14 cellular contexts compared by ENCODE assay signal in genomic region chr10:117534321-117535044, GRCh38. TPM values are rescaled to one million over a fixed set of nuclear protein-coding genes. Genes with fewer than 3 reads are reported as not detected.
DNase-seq lines count a peak whose midpoint lies in the region; ATAC-seq and TF ChIP-seq lines count a peak whose summit lies in the region.
"Had no signal": no experiment of that assay in that cellular context is flagged by ENCODE, and none has a peak within 500 bp of the region (broad histone marks: within the 10 kb centered on the region; RNA-seq: fewer than 3 reads in every experiment).

No MANE protein-coding gene starts in this region.

- TF ChIP-seq CTCF in right atrium auricular region (IDR thresholded peaks at IDR 0.05) (no peak), gastrocnemius medialis (IDR thresholded peaks at IDR 0.05 in 4 of 5, conservative IDR thresholded peaks at IDR 0.05 in 1 of 5) (no peak)

- H3K36me3 ChIP-seq in H7 (replicated peaks; ENCODE audit: control insufficient read depth, insufficient read depth, low read length), result no peaks in the 10 kb centered on the region
- H3K36me3 ChIP-seq in NT2/D1 (ENCODE audit: insufficient read depth, insufficient read length, low read length), result no peaks in the 10 kb centered on the region
- no peaks in the 10 kb centered on the region for H3K36me3 ChIP-seq in right atrium auricular region
- no peaks in the 10 kb centered on the region for H3K36me3 ChIP-seq in gastrocnemius medialis
- H3K36me3 ChIP-seq: adrenal gland had no signal

- no peak overlapping the region for H3K27ac ChIP-seq in right atrium auricular region
- H3K27ac ChIP-seq in gastrocnemius medialis, result no peak overlapping the region
- H3K27ac ChIP-seq: adrenal gland had no signal

- H3K27me3 ChIP-seq in H7 (ENCODE audit: control insufficient read depth, insufficient read depth, low read length) (peaks cover 94% of the 10 kb centered on the region), NT2/D1 (ENCODE audit: insufficient read depth, insufficient read length) (peaks cover 95% of the 10 kb centered on the region), right atrium auricular region (peaks cover 35 to 54% of the 10 kb centered on the region in 2 donors), gastrocnemius medialis (peaks cover 81 to 84% (median 82%) of the 10 kb centered on the region in 3 donors)

- peak; percentile 78 for DNase-seq in H7
- no peak for DNase-seq in NT2/D1 (ENCODE audit: low read depth, low spot score)
- no peak for DNase-seq in right atrium auricular region (ENCODE audit: low spot score)
- no peak for DNase-seq in gastrocnemius medialis
- no peak for DNase-seq in hepatic stellate cell (ENCODE audit: low spot score)
- no peak for DNase-seq in NCI-H2196 treated with DMSO at 0.1 percent for 48 hours (lab: John Stamatoyannopoulos, UW; ENCODE audit: unreplicated experiment)
- DNase-seq: activated CD8-positive, alpha-beta memory T cell treated with anti-CD3 and anti-CD28 coated beads for 24 hours; adrenal gland; DND-41; NK-92 treated with Interleukin-12 subunit alpha and Interleukin-12 subunit beta, amount 100 ng/mL, for 24 hours; T-helper 1 cell had no signal

- peak overlapping the region; percentile 50 for H3K9ac ChIP-seq in NT2/D1 (ENCODE audit: insufficient read length, low read depth)

- in situ Hi-C loops in gastrocnemius medialis (cut with MboI; ENCODE audit: low sequenced_read_pairs in 4 of 4), result no loop called here

- H3K4me1 ChIP-seq in NT2/D1 (ENCODE audit: insufficient read depth, insufficient read length) (peaks cover 11% of the 10 kb centered on the region), right atrium auricular region (peaks cover 0 to 34% of the 10 kb centered on the region in 2 donors), gastrocnemius medialis (peaks cover 8 to 20% of the 10 kb centered on the region in 2 donors)

- intact Hi-C loops in gastrocnemius medialis (cut with DNase I; ENCODE audit: low total_unique reads), result loop anchor here (10.0 kb wide), 1 partner anchor 230 kb away; no protein-coding TSS in a partner anchor

- H3K4me3 ChIP-seq in H7 (ENCODE audit: insufficient read depth, low read depth, low read length) (no peak overlapping the region; the same call in 1 of the 2 replicates), NT2/D1 (ENCODE audit: insufficient read length, low read depth) (peak overlapping the region; percentile 21), right atrium auricular region (peak overlapping the region; percentile 17 to 42), gastrocnemius medialis (peak overlapping the region in 3 of 4 donors; percentile 37 to 47 (median 42))

- ATAC-seq in gastrocnemius medialis (no peak), esophagus mucosa (no peak)
- ATAC-seq: natural killer cell treated with Interleukin-12 subunit alpha and Interleukin-12 subunit beta and Interleukin-15 and Interleukin-18, amount 100 ng/mL, for 72 hours had no signal

- TF ChIP-seq POLR2A in gastrocnemius medialis (IDR thresholded peaks at IDR 0.05), result no peak

- H3K9me3 ChIP-seq in NT2/D1 (ENCODE audit: insufficient read depth, low read length) (no peaks in the 10 kb centered on the region), right atrium auricular region (no peaks in the 10 kb centered on the region), gastrocnemius medialis (no peaks in the 10 kb centered on the region)
- H3K9me3 ChIP-seq: adrenal gland had no signal

RNA-seq across cellular contexts. Expression of gene EMX2, which starts 8.1 kb away (rescaled TPM):
- total RNA-seq in H7 (2014; rRNA removed; shearing (Covaris generic)), result not detected in 2 replicates
- total RNA-seq in right atrium auricular region (under 1 TPM; 0.47 to 0.67 TPM), gastrocnemius medialis (1 to 10 TPM in 2 of 4 donors, under 1 TPM in 2; 0.46 to 1.5 (median 0.82) TPM), esophagus mucosa (not detected)
- total RNA-seq: LHCN-M2; natural killer cell treated with Interleukin-12 subunit alpha and Interleukin-12 subunit beta and Interleukin-15 and Interleukin-18, amount 100 ng/mL, for 72 hours had no signal
